ENCODE assay signal across 29 cellular contexts in genomic region chr9:78669591-78669990, GRCh38.
DNase-seq lines count a peak whose midpoint lies in the region; ATAC-seq and TF ChIP-seq lines count a peak whose summit lies in the region.
"Had no signal": no experiment of that assay in that cellular context is flagged by ENCODE, and none has a peak within 500 bp of the region (broad histone marks: within the 10 kb centered on the region; RNA-seq: fewer than 3 reads in every experiment).

No MANE protein-coding gene starts in this region.

- in situ Hi-C loops in brain microvascular endothelial cell (cut with HindIII; ENCODE audit: low pct_ligation_motif_present, low sequenced_read_pairs), result no loop called here

- TF ChIP-seq CTCF in epithelial cell of esophagus (IDR thresholded peaks at IDR 0.05; ENCODE audit: insufficient read depth, low read depth, low read length, missing control alignments) (no peak), brain microvascular endothelial cell (IDR thresholded peaks at IDR 0.05; ENCODE audit: low read depth, low read length, missing control alignments) (no peak)

- ATAC-seq in HG02798 (IDR thresholded peaks at IDR 0.05; ENCODE audit: poor library complexity, unreplicated experiment), result no peak
- ATAC-seq: CD8-positive, alpha-beta T cell; GM12878; HepG2; K562 had no signal

- no peak overlapping the region for H3K4me3 ChIP-seq in epithelial cell of esophagus (ENCODE audit: low read length)
- H3K4me3 ChIP-seq in mesendoderm (ENCODE audit: low read length), result no peak overlapping the region
- H3K4me3 ChIP-seq in brain microvascular endothelial cell (ENCODE audit: low read depth, low read length), result no peak overlapping the region
- H3K4me3 ChIP-seq: GM12878, K562, PC-9 had no signal

- peak; percentile 18 for DNase-seq in EL
- DNase-seq in NCI-H226, result peak; percentile 71
- DNase-seq in epithelial cell of esophagus (ENCODE audit: low read depth), result peak; percentile 27
- DNase-seq in mesendoderm, result peak; percentile 8
- DNase-seq in hippocampal formation (lab: John Stamatoyannopoulos, UW), result no peak
- DNase-seq in brain microvascular endothelial cell, result no peak
- DNase-seq in NCI-H187 (lab: John Stamatoyannopoulos, UW), result no peak
- DNase-seq: Caco-2; CD8-positive, alpha-beta T cell; DND-41; GDM1; GOT3; Kasumi-1; MV-4-11; NCI-H1105; NCI-H1436 treated with DMSO at 0.1 percent for 48 hours; NCI-H1930; NCI-H2107; NCI-H446; NCI-H524 treated with DMSO at 0.1 percent for 48 hours; NCI-H82; PC-9; RPMI8226; SHP77 had no signal

- no CpG with 5 or more reads among the region's 7 CpGs for WGBS in mesendoderm (ENCODE audit: extremely low coverage, insufficient coverage, low lambda C conversion rate)

- H3K4me2 ChIP-seq in mesendoderm (ENCODE audit: low read length), result no peak overlapping the region
- H3K4me2 ChIP-seq: PC-9 had no signal

- no peak overlapping the region for H4K8ac ChIP-seq in mesendoderm (ENCODE audit: low read depth, low read length)

- H2BK5ac ChIP-seq in mesendoderm (ENCODE audit: low read length), result no peak overlapping the region

- no peak overlapping the region for H3K27ac ChIP-seq in mesendoderm (ENCODE audit: low read depth, low read length)
- H3K27ac ChIP-seq in brain microvascular endothelial cell, result no peak overlapping the region
- H3K27ac ChIP-seq: C4-2B, PC-9 had no signal

- H3K79me1 ChIP-seq in mesendoderm (ENCODE audit: low read length), result no peaks in the 10 kb centered on the region

- H4K5ac ChIP-seq in mesendoderm (ENCODE audit: low read length), result no peak overlapping the region

- H3K18ac ChIP-seq in mesendoderm (ENCODE audit: low read length), result peak overlapping the region; percentile 68

- H3K27me3 ChIP-seq in mesendoderm (ENCODE audit: insufficient read depth, low read length, poor library complexity), result no peaks in the 10 kb centered on the region
- H3K27me3 ChIP-seq in brain microvascular endothelial cell (replicated peaks), result no peaks in the 10 kb centered on the region

- H3K79me2 ChIP-seq in mesendoderm (ENCODE audit: control insufficient read depth, insufficient read depth, low read length), result no peaks in the 10 kb centered on the region

- no peak overlapping the region for H2BK120ac ChIP-seq in mesendoderm (ENCODE audit: low read depth, low read length)

- H3K36me3 ChIP-seq in mesendoderm (ENCODE audit: control insufficient read depth, insufficient read depth, low read length) (no peaks in the 10 kb centered on the region), brain microvascular endothelial cell (replicated peaks) (no peaks in the 10 kb centered on the region)

- H3K9ac ChIP-seq in mesendoderm (ENCODE audit: low read length), result no peak overlapping the region

- no peak overlapping the region for H3K23ac ChIP-seq in mesendoderm (ENCODE audit: low read length)

- H3K4me1 ChIP-seq in mesendoderm (ENCODE audit: control insufficient read depth, low read depth, low read length), result peaks cover 2% of the 10 kb centered on the region
- H3K4me1 ChIP-seq: Caco-2 had no signal

- H2AK5ac ChIP-seq in mesendoderm (ENCODE audit: low read length), result no peak overlapping the region

- H2BK15ac ChIP-seq in mesendoderm (replicated peaks; ENCODE audit: low read depth), result no peak overlapping the region

- H3K4ac ChIP-seq in mesendoderm (ENCODE audit: low read depth, low read length), result no peak overlapping the region

- H3K56ac ChIP-seq in mesendoderm (ENCODE audit: low read length), result no peak overlapping the region

Comparison
In these comparisons a context has a peak if more than half of its experiments do, and no peak if none do; other contexts are left out.
1. DNase-seq: peak in EL (single experiment), NCI-H226 (single experiment), epithelial cell of esophagus (single experiment) and mesendoderm (single experiment); none in hippocampal formation (0 of 2), brain microvascular endothelial cell (single experiment) and NCI-H187 (0 of 2).